ENCODE assay signal across 14 cellular contexts in the genomic region with DNA sequence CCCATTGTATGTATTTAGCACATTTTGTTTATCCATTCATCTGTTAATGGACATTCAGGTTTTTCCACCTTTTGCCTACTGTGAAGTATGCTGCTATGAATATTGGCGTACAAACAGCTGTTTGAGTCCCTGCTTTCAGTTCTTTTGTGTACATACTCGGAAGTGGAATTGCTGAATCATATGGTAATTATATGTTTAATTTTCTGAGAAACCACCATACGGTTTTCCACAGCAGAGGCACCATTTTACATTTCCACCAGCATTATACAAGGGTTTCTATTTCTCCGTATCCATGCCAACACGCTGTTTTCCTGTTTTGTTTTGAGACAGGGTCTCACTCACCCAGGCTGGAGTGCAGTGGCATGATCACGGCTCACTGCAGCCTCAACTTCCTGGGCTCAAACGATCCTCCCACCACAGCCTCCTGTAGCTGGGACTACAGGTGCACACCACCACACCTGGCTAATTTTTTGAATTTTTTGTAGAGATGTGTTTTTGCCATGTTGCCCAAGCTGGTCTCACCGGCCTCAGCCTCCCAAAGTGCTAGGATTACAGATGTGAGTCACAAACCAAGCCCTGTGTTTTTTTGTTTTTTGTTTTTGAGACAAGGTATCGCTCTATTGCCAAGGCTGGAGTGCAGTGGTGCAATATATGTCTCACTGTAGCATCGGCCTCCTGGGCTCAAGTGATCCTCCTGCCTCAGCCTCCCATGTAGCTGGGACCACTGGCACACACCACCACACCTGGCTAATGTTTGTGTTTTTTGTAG. TPM values are rescaled to one million over a fixed set of nuclear protein-coding genes. Genes with fewer than 3 reads are reported as not detected.
A peak's percentile ranks its signal among the peaks of the same experiment; 100 is the strongest.
DNase-seq lines count a peak whose midpoint lies in the region; ATAC-seq and TF ChIP-seq lines count a peak whose summit lies in the region.
"Had no signal": no experiment of that assay in that cellular context is flagged by ENCODE, and none has a peak within 500 bp of the region (broad histone marks: within the 10 kb centered on the region; RNA-seq: fewer than 3 reads in every experiment).

No MANE protein-coding gene starts in this region.

- no peaks in the 10 kb centered on the region for H4K20me1 ChIP-seq in PC-3 (ENCODE audit: low read length)

- 65 to 67% methylated on average over 10 of the region's 10 CpGs for WGBS in esophagus, 2 donors

- POLR2A ChIA-PET in PC-3 (lab: Charles Lee; ENCODE audit: unreplicated experiment) = no interaction called here

- peak overlapping the region; percentile 70 for H3K9ac ChIP-seq in PC-3 (ENCODE audit: low read length)

- BruUV-seq in PC-3 (replicated peaks; lab: Mats Ljungman, UMichigan) = no TSS peak

- intact Hi-C loops in PC-3 (cut with micrococcal nuclease) (no loop called here), left lung (cut with DNase I) (no loop called here)

- DNase-seq in NCI-H1694 treated with DMSO at 0.1 percent for 48 hours (lab: John Stamatoyannopoulos, UW) = peak; percentile 12
- no peak for DNase-seq in NCI-H1694 (lab: John Stamatoyannopoulos, UW)
- DNase-seq in GM12865 (ENCODE audit: low read depth) = peak; percentile 23
- peak; percentile 86 for DNase-seq in PC-3
- DNase-seq in effector memory CD4-positive, alpha-beta T cell = no peak
- no peak for DNase-seq in left lung
- DNase-seq: mesenchymal stem cell, NCI-H187 treated with DMSO at 0.1 percent for 48 hours, occipital lobe, tibial artery had no signal

- H3K4me1 ChIP-seq in PC-3 (ENCODE audit: insufficient read depth, low read length) (peaks cover 15% of the 10 kb centered on the region), esophagus (ENCODE audit: control insufficient read depth in 2 of 2, insufficient read depth in 2 of 2, low read length in 1 of 2) (no peaks in the 10 kb centered on the region), left lung (no peaks in the 10 kb centered on the region)
- H3K4me1 ChIP-seq in effector memory CD4-positive, alpha-beta T cell (ENCODE audit: control insufficient read depth, insufficient read depth, low read length, poor library complexity, severe bottlenecking) = no peaks in the 10 kb centered on the region
- H3K4me1 ChIP-seq: tibial artery had no signal

- H3K36me3 ChIP-seq in PC-3 (ENCODE audit: low read depth, low read length) = no peaks in the 10 kb centered on the region
- no peaks in the 10 kb centered on the region for H3K36me3 ChIP-seq in esophagus (ENCODE audit: control insufficient read depth in 2 of 2, insufficient read depth in 2 of 2, low read length in 1 of 2)
- H3K36me3 ChIP-seq in effector memory CD4-positive, alpha-beta T cell (ENCODE audit: control insufficient read depth, insufficient read depth, low read length) = no peaks in the 10 kb centered on the region
- H3K36me3 ChIP-seq in left lung = no peaks in the 10 kb centered on the region
- H3K36me3 ChIP-seq: tibial artery had no signal

- CTCF ChIA-PET in PC-3 (lab: Charles Lee) = no interaction called here

- H3K9me3 ChIP-seq in PC-3 (ENCODE audit: low read length) (no peaks in the 10 kb centered on the region), esophagus (ENCODE audit: control insufficient read depth in 2 of 2, insufficient read depth in 1 of 2, low read depth in 1 of 2, low read length in 1 of 2) (no peaks in the 10 kb centered on the region), left lung (no peaks in the 10 kb centered on the region)
- no peaks in the 10 kb centered on the region for H3K9me3 ChIP-seq in effector memory CD4-positive, alpha-beta T cell (ENCODE audit: control insufficient read depth, low read length)
- H3K9me3 ChIP-seq: A549, tibial artery had no signal

- no peaks in the 10 kb centered on the region for H3K9me2 ChIP-seq in PC-3 (replicated peaks; ENCODE audit: low read length)

- TF ChIP-seq CTCF in GM12865 (IDR thresholded peaks at IDR 0.05; ENCODE audit: insufficient read depth, low read depth, low read length, missing control alignments) (no peak), PC-3 (conservative IDR thresholded peaks at IDR 0.05; ENCODE audit: low read depth, low read length) (no peak), left lung (IDR thresholded peaks at IDR 0.05) (no peak)

- peak overlapping the region; percentile 67 for H3K4me2 ChIP-seq in PC-3 (ENCODE audit: low read length)
- H3K4me2 ChIP-seq: A549 had no signal

- ATAC-seq in PC-3 (peak; percentile 80), GM18498 (IDR thresholded peaks at IDR 0.05; ENCODE audit: unreplicated experiment) (no peak), left lung (no peak)
- ATAC-seq: A549, HepG2 had no signal

- H3K27ac ChIP-seq in PC-3 (ENCODE audit: low read length) (peak overlapping the region; percentile 95), esophagus (ENCODE audit: low read depth in 2 of 2, low read length in 1 of 2) (peak overlapping the region; percentile 14 to 62), left lung (no peak overlapping the region)
- H3K27ac ChIP-seq in effector memory CD4-positive, alpha-beta T cell (ENCODE audit: insufficient read depth, low read length, poor library complexity, severe bottlenecking) = no peak overlapping the region
- H3K27ac ChIP-seq: A549, tibial artery had no signal

- no peaks in the 10 kb centered on the region for H3K79me2 ChIP-seq in PC-3 (ENCODE audit: low read length)

- H3F3A ChIP-seq in PC-3 (ENCODE audit: low read length, unreplicated experiment) = no peaks in the 10 kb centered on the region

- no peaks in the 10 kb centered on the region for H3K27me3 ChIP-seq in PC-3 (ENCODE audit: low read length)
- H3K27me3 ChIP-seq in esophagus (ENCODE audit: control insufficient read depth in 1 of 2, insufficient read depth in 2 of 2, low read length in 2 of 2) = no peaks in the 10 kb centered on the region
- H3K27me3 ChIP-seq in effector memory CD4-positive, alpha-beta T cell (replicated peaks; ENCODE audit: control insufficient read depth, insufficient read depth, low read length, poor library complexity, severe bottlenecking) = no peaks in the 10 kb centered on the region
- H3K27me3 ChIP-seq in left lung = no peaks in the 10 kb centered on the region

- H2AFZ ChIP-seq in PC-3 (ENCODE audit: low read length) = peak overlapping the region; percentile 71

- H3K4me3 ChIP-seq in GM12865 (ENCODE audit: low read depth, low read length) (no peak overlapping the region), PC-3 (ENCODE audit: low read length) (peak overlapping the region; percentile 29; the same call in 1 of the 2 replicates), esophagus (ENCODE audit: low read depth in 1 of 2, low read length in 2 of 2) (no peak overlapping the region), left lung (no peak overlapping the region)
- H3K4me3 ChIP-seq in effector memory CD4-positive, alpha-beta T cell (ENCODE audit: insufficient read depth, low read depth, low read length, poor library complexity, severe bottlenecking) = no peak overlapping the region
- H3K4me3 ChIP-seq: A549, tibial artery had no signal

RNA-seq across cellular contexts. Expression of gene FBXW4, which starts 22.1 kb away (rescaled TPM):
- total RNA-seq in PC-3 (2014; rRNA removed) (17.7 and 18.8 TPM in 2 replicates), left lung (10 to 100 TPM; 53.7 to 57.0 TPM)
- 10 to 100 TPM; 27.0 to 31.1 TPM for polyA plus RNA-seq in esophagus

RNA-seq across cellular contexts. Expression of gene FGF8, which starts 58.8 kb away (rescaled TPM):
- not detected in 2 replicates for total RNA-seq in PC-3 (2014; rRNA removed)
- not detected for polyA plus RNA-seq in esophagus
- total RNA-seq in left lung = not detected
- total RNA-seq: HepG2, occipital lobe had no signal
- polyA plus RNA-seq: HepG2 had no signal

Comparison
In these comparisons a context has a peak if more than half of its experiments do, and no peak if none do; other contexts are left out.
1. DNase-seq: peak in NCI-H1694 treated with DMSO at 0.1 percent for 48 hours (single experiment), GM12865 (single experiment) and PC-3 (single experiment); none in NCI-H1694 (single experiment), effector memory CD4-positive, alpha-beta T cell (0 of 3) and left lung (0 of 2).
2. H3K27ac ChIP-seq: peak in PC-3 (single experiment) and esophagus (2 of 2); none in effector memory CD4-positive, alpha-beta T cell (single experiment) and left lung (0 of 2).